Comparison of ENCODE assay signal across 8 cellular contexts in genomic region chr9:75071530-75072122, GRCh38. TPM values are rescaled to one million over a fixed set of nuclear protein-coding genes. Genes with fewer than 3 reads are reported as not detected.
DNase-seq lines count a peak whose midpoint lies in the region; ATAC-seq, FAIRE-seq and TF ChIP-seq lines count a peak whose summit lies in the region.

No MANE protein-coding gene starts in this region.

- no peak for FAIRE-seq in astrocyte (lab: Jason Lieb, UNC)

- H3K27ac ChIP-seq in HCT116 (ENCODE audit: low read depth, low read length) (no peak overlapping the region), SK-N-SH (ENCODE audit: low read depth in 2 of 2, low read length in 1 of 2) (no peak overlapping the region), astrocyte (ENCODE audit: low read depth, low read length) (no peak overlapping the region)

- 49% methylated on average over 4 of the region's 5 CpGs for WGBS in SK-N-SH (ENCODE audit: low lambda C conversion rate)

- no peaks in the 10 kb centered on the region for H3K4me1 Mint-ChIP-seq in astrocyte (ENCODE audit: low read depth, unreplicated experiment)

- no peaks in the 10 kb centered on the region for H4K20me1 ChIP-seq in HCT116 (ENCODE audit: insufficient read depth)
- H4K20me1 ChIP-seq in SK-N-SH (ENCODE audit: insufficient read depth) = no peaks in the 10 kb centered on the region
- no peaks in the 10 kb centered on the region for H4K20me1 ChIP-seq in astrocyte (ENCODE audit: insufficient read depth, low read length)

- no peak for TF ChIP-seq EP300 in SK-N-SH (IDR thresholded peaks at IDR 0.05; ENCODE audit: borderline replicate concordance in 1 of 2, low read depth in 1 of 2, low read length in 1 of 2)

- H3K4me1 ChIP-seq in HCT116 (ENCODE audit: control insufficient read depth in 1 of 2, insufficient read depth in 2 of 2, low read length in 2 of 2) = peaks cover 4 to 11% of the 10 kb centered on the region in 2 experiments; a peak in 3 of 4 replicates
- H3K4me1 ChIP-seq in SK-N-SH (ENCODE audit: control insufficient read depth in 1 of 2, insufficient read depth in 2 of 2, low read depth in 1 of 2, low read length in 1 of 2) = no peaks in the 10 kb centered on the region
- peaks cover 6% of the 10 kb centered on the region for H3K4me1 ChIP-seq in astrocyte (ENCODE audit: insufficient read depth, low read length)

- H3K9me3 Mint-ChIP-seq in astrocyte (ENCODE audit: unreplicated experiment) = no peaks in the 10 kb centered on the region

- peak; percentile 96 for ATAC-seq in HCT116
- no peak for ATAC-seq in left lobe of liver

- H3K9me2 ChIP-seq in HCT116 (ENCODE audit: insufficient read depth) = no peaks in the 10 kb centered on the region
- no peaks in the 10 kb centered on the region for H3K9me2 ChIP-seq in SK-N-SH

- CTCF ChIA-PET in HCT116 (lab: Charles Lee) = interaction anchor here (1.4 to 1.5 kb wide), 2 partner anchors 43 to 294 kb away, joined by 5 to 7 read pairs; partner anchors contain the start of gene CARNMT1
- CTCF ChIA-PET in SK-N-SH (lab: Yijun Ruan, JAX) = interaction anchor here (1.7 to 6.0 kb wide), 2 partner anchors 293 to 297 kb away, joined by 4 to 34 read pairs; no protein-coding TSS in a partner anchor

- H3K4me3 ChIP-seq in HCT116 (replicated peaks in 1 of 2; ENCODE audit: low read depth in 1 of 2, low read length in 2 of 2) = no peak overlapping the region
- H3K4me3 ChIP-seq in SK-N-SH (ENCODE audit: low read depth in 2 of 2, low read length in 1 of 2) = no peak overlapping the region
- H3K4me3 ChIP-seq in astrocyte (ENCODE audit: insufficient read depth, low read depth, low read length) = no peak overlapping the region

- no TSS peak for BruUV-seq in HCT116 (replicated peaks; lab: Mats Ljungman, UMichigan)

- TF ChIP-seq POLR2A in HCT116 (IDR thresholded peaks at IDR 0.05; ENCODE audit: borderline replicate concordance, extremely low read depth, insufficient read depth, insufficient read length) = no peak

- intact Hi-C loops in HCT116 (cut with micrococcal nuclease) = loop anchor here (10.0 kb wide), 1 partner anchor 427 kb away; no protein-coding TSS in a partner anchor

- H3K27me3 ChIP-seq in HCT116 (ENCODE audit: insufficient read depth, low read length) (no peaks in the 10 kb centered on the region), SK-N-SH (ENCODE audit: insufficient read depth) (no peaks in the 10 kb centered on the region), astrocyte (ENCODE audit: insufficient read depth, low read length) (no peaks in the 10 kb centered on the region)

- H3K9me3 ChIP-seq in HCT116 (ENCODE audit: control insufficient read depth in 1 of 2, insufficient read depth in 1 of 2, low read depth in 1 of 2, low read length in 2 of 2) (no peaks in the 10 kb centered on the region), SK-N-SH (no peaks in the 10 kb centered on the region), astrocyte (ENCODE audit: insufficient read depth, low read depth, low read length) (no peaks in the 10 kb centered on the region)

- H2AFZ ChIP-seq in HCT116 (ENCODE audit: low read depth, low read length, poor library complexity, severe bottlenecking) = peak overlapping the region; percentile 42
- no peak overlapping the region for H2AFZ ChIP-seq in SK-N-SH (ENCODE audit: low read depth)
- peak overlapping the region; percentile 55 for H2AFZ ChIP-seq in astrocyte (ENCODE audit: low read depth, low read length)

- no peaks in the 10 kb centered on the region for H3F3A ChIP-seq in SK-N-SH (replicated peaks; ENCODE audit: insufficient read depth)

- H3K27ac Mint-ChIP-seq in astrocyte (ENCODE audit: unreplicated experiment) = no peak overlapping the region

- H3K36me3 ChIP-seq in HCT116 (ENCODE audit: control insufficient read depth in 1 of 2, insufficient read depth in 2 of 2, low read length in 2 of 2) = no peaks in the 10 kb centered on the region
- H3K36me3 ChIP-seq in SK-N-SH (replicated peaks in 1 of 2; ENCODE audit: control insufficient read depth in 1 of 2, insufficient read depth in 2 of 2, low read length in 1 of 2) = no peaks in the 10 kb centered on the region
- no peaks in the 10 kb centered on the region for H3K36me3 ChIP-seq in astrocyte (ENCODE audit: insufficient read depth, low read length)

- no peaks in the 10 kb centered on the region for H3K27me3 Mint-ChIP-seq in astrocyte (ENCODE audit: low read depth, unreplicated experiment)

- H3K4me2 ChIP-seq in HCT116 (ENCODE audit: low read length) = peak overlapping the region; percentile 29; the same call in 1 of the 2 replicates
- H3K4me2 ChIP-seq in SK-N-SH = no peak overlapping the region; the same call in 1 of the 2 replicates
- H3K4me2 ChIP-seq in astrocyte (ENCODE audit: low read length) = no peak overlapping the region

- peaks cover 10% of the 10 kb centered on the region for H3K36me3 Mint-ChIP-seq in astrocyte (ENCODE audit: low read depth, unreplicated experiment)

- H3K4me3 Mint-ChIP-seq in astrocyte (ENCODE audit: unreplicated experiment) = no peak overlapping the region

- TF ChIP-seq CTCF in HCT116 (IDR thresholded peaks at IDR 0.05 in 2 of 3, conservative IDR thresholded peaks at IDR 0.05 in 1 of 3; ENCODE audit: borderline replicate concordance in 1 of 3, insufficient read depth in 1 of 3, low read depth in 2 of 3, low read length in 2 of 3) (no peak), SK-N-SH (IDR thresholded peaks at IDR 0.05) (no peak), astrocyte (IDR thresholded peaks at IDR 0.05; ENCODE audit: insufficient read depth, low read depth, low read length) (no peak)

- DNase-seq in HCT116 (ENCODE audit: low read depth, low spot score) = peak; percentile 44
- no peak for DNase-seq in SK-N-SH
- DNase-seq in astrocyte (ENCODE audit: low read depth) = no peak
- DNase-seq in stimulated activated CD4-positive, alpha-beta T cell treated with anti-CD3 and anti-CD28 coated beads, Interleukin-4, amount 100 ng/mL, for 4 hours = peak; percentile 60 to 79
- DNase-seq in left lobe of liver (ENCODE audit: low spot score) = no peak
- no peak for DNase-seq in cerebellar cortex (ENCODE audit: low spot score)
- no peak for DNase-seq in cerebellar nuclear complex (lab: John Stamatoyannopoulos, UW)
- DNase-seq in NCI-H2227 (lab: John Stamatoyannopoulos, UW; ENCODE audit: unreplicated experiment) = no peak

- RAD21 ChIA-PET in HCT116 (lab: Charles Lee; ENCODE audit: low non-redundant PET in 1 of 2, low total read pairs in 2 of 2, uncharacterized antibody in 2 of 2, unreplicated experiment in 2 of 2) = no interaction called here

- TF ChIP-seq RAD21 in HCT116 (IDR thresholded peaks at IDR 0.05; ENCODE audit: low read depth) (no peak), SK-N-SH (IDR thresholded peaks at IDR 0.05; ENCODE audit: low read length) (no peak)

- POLR2A ChIA-PET in HCT116 (lab: Charles Lee) = interaction anchor here (1.1 to 1.4 kb wide), 3 partner anchors 15 to 46 kb away, joined by 3 to 10 read pairs (median 3); partner anchors contain the start of gene CARNMT1
- POLR2A ChIA-PET in SK-N-SH (lab: Yijun Ruan, JAX) = no interaction called here

- H3K9ac ChIP-seq in HCT116 (ENCODE audit: low read length) (no peak overlapping the region), SK-N-SH (no peak overlapping the region), astrocyte (ENCODE audit: low read length) (no peak overlapping the region)

- H3K79me2 ChIP-seq in HCT116 (ENCODE audit: insufficient read depth, low read length) (no peaks in the 10 kb centered on the region), SK-N-SH (ENCODE audit: insufficient read depth) (no peaks in the 10 kb centered on the region), astrocyte (ENCODE audit: insufficient read depth, low read length) (no peaks in the 10 kb centered on the region)

TF ChIP-seq in HCT116, 20 proteins besides CTCF, POLR2A, EP300 and RAD21 (continues in another document):
- TF ChIP-seq JUND (IDR thresholded peaks at IDR 0.05) = peak; percentile 61; the same call in 1 of the 2 replicates
- peak; percentile 46; the same call in 1 of the 2 replicates for TF ChIP-seq FOSL1 (IDR thresholded peaks at IDR 0.05; ENCODE audit: low read depth)
- TF ChIP-seq ELF1 (IDR thresholded peaks at IDR 0.05; ENCODE audit: borderline replicate concordance, low read depth) = peak; percentile 40; the same call in 1 of the 2 replicates
- TF ChIP-seq EGR1 (IDR thresholded peaks at IDR 0.05; ENCODE audit: low read depth) = no peak
- TF ChIP-seq TCF7L2 (IDR thresholded peaks at IDR 0.05; ENCODE audit: borderline replicate concordance, extremely low read depth, insufficient read depth, insufficient read length) = no peak
- TF ChIP-seq SIN3A (IDR thresholded peaks at IDR 0.05; ENCODE audit: low read depth) = no peak
- no peak for TF ChIP-seq EZH2phosphoT487 (IDR thresholded peaks at IDR 0.05; ENCODE audit: borderline replicate concordance)

TF ChIP-seq in SK-N-SH, 30 proteins besides CTCF, POLR2A, EP300 and RAD21 (continues in another document):
- TF ChIP-seq IRF3 (IDR thresholded peaks at IDR 0.05; ENCODE audit: low read depth, low read length) (no peak), ELF1 (IDR thresholded peaks at IDR 0.05) (peak; percentile 24; the same call in 1 of the 2 replicates)

RNA-seq across cellular contexts. Expression of gene NMRK1, which starts 16.3 kb away (rescaled TPM):
- total RNA-seq in HCT116 (2021; ENCODE audit: unreplicated experiment) = 7.8 TPM
- 6.5 and 7.2 TPM in 2 replicates for polyA plus RNA-seq in HCT116 (2012)
- polyA plus RNA-seq in SK-N-SH (2012; rRNA removed) = 8.4 and 9.7 TPM in 2 replicates
- polyA plus RNA-seq in SK-N-SH (2012; cell fraction: cytosol; rRNA removed) = 9.7 and 11.0 TPM in 2 replicates
- 8.9 and 16.3 TPM in 2 replicates for polyA plus RNA-seq in SK-N-SH (2012; cell fraction: nucleus; rRNA removed)
- total RNA-seq in astrocyte = 15.1 and 15.2 TPM in 2 replicates
- total RNA-seq in left lobe of liver = 32.9 TPM

RNA-seq across cellular contexts. Expression of gene OSTF1, which starts 16.7 kb away (rescaled TPM):
- total RNA-seq in HCT116 (2021; ENCODE audit: unreplicated experiment) (20.7 TPM), astrocyte (43.0 and 43.3 TPM in 2 replicates), left lobe of liver (25.7 TPM)
- 14.5 and 19.6 TPM in 2 replicates for polyA plus RNA-seq in HCT116 (2012)
- polyA plus RNA-seq in SK-N-SH (2012; rRNA removed) = 9.5 and 12.2 TPM in 2 replicates
- polyA plus RNA-seq in SK-N-SH (2012; cell fraction: cytosol; rRNA removed) = 14.1 and 14.3 TPM in 2 replicates
- polyA plus RNA-seq in SK-N-SH (2012; cell fraction: nucleus; rRNA removed) = 2.2 and 4.3 TPM in 2 replicates

RNA-seq across cellular contexts. Expression of gene CARNMT1, which starts 43.5 kb away (rescaled TPM):
- total RNA-seq in HCT116 (2021; ENCODE audit: unreplicated experiment) = 24.9 TPM
- polyA plus RNA-seq in HCT116 (2012) = 5.6 and 5.8 TPM in 2 replicates
- 4.4 and 5.7 TPM in 2 replicates for polyA plus RNA-seq in SK-N-SH (2012; rRNA removed)
- 5.9 and 6.9 TPM in 2 replicates for polyA plus RNA-seq in SK-N-SH (2012; cell fraction: cytosol; rRNA removed)
- polyA plus RNA-seq in SK-N-SH (2012; cell fraction: nucleus; rRNA removed) = 4.3 and 8.1 TPM in 2 replicates
- 17.2 and 20.8 TPM in 2 replicates for total RNA-seq in astrocyte
- total RNA-seq in left lobe of liver = 13.8 TPM

Comparison
In these comparisons a context has a peak if more than half of its experiments do, and no peak if none do; other contexts are left out.
1. DNase-seq: peak in HCT116 (single experiment) and stimulated activated CD4-positive, alpha-beta T cell treated with anti-CD3 and anti-CD28 coated beads, Interleukin-4, amount 100 ng/mL, for 4 hours (2 of 2); none in SK-N-SH (single experiment), astrocyte (single experiment), left lobe of liver (single experiment), cerebellar cortex (single experiment), cerebellar nuclear complex (0 of 2) and NCI-H2227 (single experiment).
2. Of the 11 proteins assayed by ChIP-seq in both SK-N-SH and HCT116: peak only in SK-N-SH: none; only in HCT116: JUND and MAX; in both: ELF1; in neither: 8.